In genomic region chr14:104515059-104515810, GRCh38 we compare ENCODE assay signal across 25 cellular contexts.
"Had no signal": no experiment of that assay in that cellular context is flagged by ENCODE, and none has a peak within 500 bp of the region (broad histone marks: within the 10 kb centered on the region; RNA-seq: fewer than 3 reads in every experiment).

No MANE protein-coding gene starts in this region.

- H3K27ac Mint-ChIP-seq: activated B cell treated with CpG ODN at 0.5 μM for 24 hours; activated CD4-positive, alpha-beta T cell treated with anti-CD3 and anti-CD28 coated beads for 36 hours; activated CD8-positive, alpha-beta T cell treated with anti-CD3 and anti-CD28 coated beads, Interleukin-2, amount 10 ng/mL, durations not matched to agents 7 days and 5 days; activated naive CD4-positive, alpha-beta T cell treated with anti-CD3 and anti-CD28 coated beads, Interleukin-2, amount 10 ng/mL, durations not matched to agents 7 days and 5 days; activated naive CD8-positive, alpha-beta T cell treated with anti-CD3 and anti-CD28 coated beads, Interleukin-2, amount 10 ng/mL, durations not matched to agents 7 days and 5 days; activated T-cell treated with anti-CD3 and anti-CD28 coated beads, Interleukin-2, amount 50 U/mL, for 24 hours; dendritic cell treated with granulocyte-macrophage colony-stimulating factor and Interleukin-4, amounts not matched to agents 40 ng/mL and 50 ng/mL, for 4 days; nephron; T-cell; T-helper 2 cell treated with Interferon-gamma antibody and Interleukin-4, amounts not matched to agents 5 μg/mL and 100 μg/mL, for 36 hours had no signal

- H3K4me2 ChIP-seq: smooth muscle cell had no signal

- H3K36me3 ChIP-seq: ascending aorta, brain microvascular endothelial cell, left ventricle myocardium inferior, neutrophil, pancreas, prostate gland, upper lobe of left lung, vagina had no signal

- DNase-seq: activated B cell treated with CpG ODN at 0.5 μM for 24 hours; activated CD4-positive, alpha-beta T cell treated with anti-CD3 and anti-CD28 coated beads for 36 hours; activated CD8-positive, alpha-beta T cell treated with anti-CD3 and anti-CD28 coated beads, Interleukin-2, amount 10 ng/mL, durations not matched to agents 7 days and 5 days; activated gamma-delta T cell; activated naive CD4-positive, alpha-beta T cell treated with anti-CD3 and anti-CD28 coated beads, Interleukin-2, amount 10 ng/mL, durations not matched to agents 7 days and 5 days; activated naive CD8-positive, alpha-beta T cell treated with anti-CD3 and anti-CD28 coated beads, Interleukin-2, amount 10 ng/mL, durations not matched to agents 7 days and 5 days; activated T-cell treated with anti-CD3 and anti-CD28 coated beads, Interleukin-2, amount 50 U/mL, for 24 hours; brain microvascular endothelial cell; central memory CD4-positive, alpha-beta T cell; effector CD4-positive, alpha-beta T cell; left ventricle myocardium inferior; pancreas; retina; stimulated activated naive CD4-positive, alpha-beta T cell; T-cell had no signal

- H3K27me3 ChIP-seq: ascending aorta, brain microvascular endothelial cell, neutrophil, pancreas, upper lobe of left lung, vagina had no signal

- H3K36me3 Mint-ChIP-seq: activated naive CD4-positive, alpha-beta T cell treated with anti-CD3 and anti-CD28 coated beads, Interleukin-2, amount 10 ng/mL, durations not matched to agents 7 days and 5 days; activated naive CD8-positive, alpha-beta T cell treated with anti-CD3 and anti-CD28 coated beads, Interleukin-2, amount 10 ng/mL, durations not matched to agents 7 days and 5 days; T-cell had no signal

- H3K4me1 ChIP-seq: ascending aorta, pancreas, prostate gland, upper lobe of left lung, vagina had no signal

- H3K9me3 ChIP-seq: neutrophil, pancreas, prostate gland had no signal

- H3K27ac ChIP-seq: ascending aorta, brain microvascular endothelial cell, epithelial cell of prostate, left ventricle myocardium inferior, neutrophil, pancreas, prostate gland, upper lobe of left lung, vagina had no signal

- H3K4me3 ChIP-seq: ascending aorta, left ventricle myocardium inferior, pancreas, prostate gland, smooth muscle cell, upper lobe of left lung, vagina had no signal

- H3K27me3 Mint-ChIP-seq: activated CD4-positive, alpha-beta T cell treated with anti-CD3 and anti-CD28 coated beads for 36 hours; activated naive CD8-positive, alpha-beta T cell treated with anti-CD3 and anti-CD28 coated beads, Interleukin-2, amount 10 ng/mL, durations not matched to agents 7 days and 5 days; dendritic cell treated with granulocyte-macrophage colony-stimulating factor and Interleukin-4, amounts not matched to agents 40 ng/mL and 50 ng/mL, for 4 days had no signal

- H3K9me3 Mint-ChIP-seq: activated naive CD8-positive, alpha-beta T cell treated with anti-CD3 and anti-CD28 coated beads, Interleukin-2, amount 10 ng/mL, durations not matched to agents 7 days and 5 days; dendritic cell treated with granulocyte-macrophage colony-stimulating factor and Interleukin-4, amounts not matched to agents 40 ng/mL and 50 ng/mL, for 4 days; T-helper 2 cell treated with Interferon-gamma antibody and Interleukin-4, amounts not matched to agents 5 μg/mL and 100 μg/mL, for 36 hours had no signal

- H3K4me1 Mint-ChIP-seq: activated B cell treated with CpG ODN at 0.5 μM for 24 hours; activated CD4-positive, alpha-beta T cell treated with anti-CD3 and anti-CD28 coated beads for 36 hours; activated naive CD4-positive, alpha-beta T cell treated with anti-CD3 and anti-CD28 coated beads, Interleukin-2, amount 10 ng/mL, durations not matched to agents 7 days and 5 days; activated naive CD8-positive, alpha-beta T cell treated with anti-CD3 and anti-CD28 coated beads, Interleukin-2, amount 10 ng/mL, durations not matched to agents 7 days and 5 days; nephron; T-cell had no signal

- H3K4me3 Mint-ChIP-seq: activated B cell treated with CpG ODN at 0.5 μM for 24 hours; activated CD4-positive, alpha-beta T cell treated with anti-CD3 and anti-CD28 coated beads for 36 hours; activated CD8-positive, alpha-beta T cell treated with anti-CD3 and anti-CD28 coated beads, Interleukin-2, amount 10 ng/mL, durations not matched to agents 7 days and 5 days; activated naive CD4-positive, alpha-beta T cell treated with anti-CD3 and anti-CD28 coated beads, Interleukin-2, amount 10 ng/mL, durations not matched to agents 7 days and 5 days; activated naive CD8-positive, alpha-beta T cell treated with anti-CD3 and anti-CD28 coated beads, Interleukin-2, amount 10 ng/mL, durations not matched to agents 7 days and 5 days; activated T-cell treated with anti-CD3 and anti-CD28 coated beads, Interleukin-2, amount 50 U/mL, for 24 hours; dendritic cell treated with granulocyte-macrophage colony-stimulating factor and Interleukin-4, amounts not matched to agents 40 ng/mL and 50 ng/mL, for 4 days; nephron; T-cell; T-helper 2 cell treated with Interferon-gamma antibody and Interleukin-4, amounts not matched to agents 5 μg/mL and 100 μg/mL, for 36 hours had no signal

- ATAC-seq: activated CD4-positive, alpha-beta T cell treated with anti-CD3 and anti-CD28 coated beads for 36 hours; activated CD8-positive, alpha-beta T cell treated with anti-CD3 and anti-CD28 coated beads, Interleukin-2, amount 10 ng/mL, durations not matched to agents 7 days and 5 days; pancreas; T-cell had no signal
